2 cellular contexts compared by ENCODE assay signal in the genomic region with DNA sequence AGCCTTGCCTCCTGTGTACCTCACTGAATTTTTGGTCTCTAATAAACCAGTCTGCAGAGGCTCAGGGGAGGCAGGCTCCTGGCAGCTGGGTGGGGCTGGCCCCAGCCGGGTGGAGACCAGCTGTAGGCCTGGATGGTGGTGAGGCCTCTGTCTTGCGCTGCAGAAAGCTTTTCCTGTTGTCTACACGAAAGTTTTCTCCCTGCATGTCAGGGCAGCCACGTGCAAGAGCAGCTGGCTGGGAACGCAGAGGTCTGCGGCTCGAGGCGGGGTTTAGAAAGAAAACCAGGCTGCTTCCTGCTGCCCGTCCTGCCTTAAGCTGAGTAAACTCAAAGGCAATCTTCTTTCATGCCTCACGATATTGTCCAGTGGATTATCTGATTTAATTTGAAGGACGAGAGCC.
TF ChIP-seq lines count a peak whose summit lies in the region.

No MANE protein-coding gene starts in this region.

TF ChIP-seq in GM12878, 131 proteins besides CTCF, POLR2A, EP300 and RAD21:
- TF ChIP-seq MTA3 (IDR thresholded peaks at IDR 0.05; ENCODE audit: borderline replicate concordance, low read length): no peak
- TF ChIP-seq TCF3 (IDR thresholded peaks at IDR 0.05; ENCODE audit: borderline replicate concordance, insufficient read depth, low read depth, low read length): 0 out of 2 replicates have a peak, but pooled peaks have one; percentile 51
- TF ChIP-seq TCF12 (IDR thresholded peaks at IDR 0.05; ENCODE audit: low read depth, low read length): peak; percentile 60; the same call in 1 of the 2 replicates
- no peak for TF ChIP-seq CEBPB (IDR thresholded peaks at IDR 0.05; ENCODE audit: borderline replicate concordance in 1 of 2, low read depth in 2 of 2, low read length in 2 of 2)
- no peak for TF ChIP-seq JUND (IDR thresholded peaks at IDR 0.05; ENCODE audit: low read depth, low read length)
TF ChIP-seq in GM12878: peak in this region for 2.

TF ChIP-seq in liver, 16 proteins besides CTCF, POLR2A, EP300 and RAD21:
- no peak for TF ChIP-seq HNF4G (IDR thresholded peaks at IDR 0.05)
- no peak for TF ChIP-seq TAF1 (conservative IDR thresholded peaks at IDR 0.05)
- TF ChIP-seq RXRA (IDR thresholded peaks at IDR 0.05): peak in 1 of 2 donors; percentile 19
- no peak for TF ChIP-seq GABPA (IDR thresholded peaks at IDR 0.05 in 1 of 2, conservative IDR thresholded peaks at IDR 0.05 in 1 of 2)
- TF ChIP-seq YY1 (IDR thresholded peaks at IDR 0.05): peak; percentile 42
- TF ChIP-seq EGR1 (IDR thresholded peaks at IDR 0.05; ENCODE audit: low read depth in 2 of 2): no peak
- no peak for TF ChIP-seq FOXA1 (IDR thresholded peaks at IDR 0.05)
- peak in 1 of 2 donors; percentile 28 for TF ChIP-seq HNF4A (conservative IDR thresholded peaks at IDR 0.05)
- TF ChIP-seq, protein P1, sequence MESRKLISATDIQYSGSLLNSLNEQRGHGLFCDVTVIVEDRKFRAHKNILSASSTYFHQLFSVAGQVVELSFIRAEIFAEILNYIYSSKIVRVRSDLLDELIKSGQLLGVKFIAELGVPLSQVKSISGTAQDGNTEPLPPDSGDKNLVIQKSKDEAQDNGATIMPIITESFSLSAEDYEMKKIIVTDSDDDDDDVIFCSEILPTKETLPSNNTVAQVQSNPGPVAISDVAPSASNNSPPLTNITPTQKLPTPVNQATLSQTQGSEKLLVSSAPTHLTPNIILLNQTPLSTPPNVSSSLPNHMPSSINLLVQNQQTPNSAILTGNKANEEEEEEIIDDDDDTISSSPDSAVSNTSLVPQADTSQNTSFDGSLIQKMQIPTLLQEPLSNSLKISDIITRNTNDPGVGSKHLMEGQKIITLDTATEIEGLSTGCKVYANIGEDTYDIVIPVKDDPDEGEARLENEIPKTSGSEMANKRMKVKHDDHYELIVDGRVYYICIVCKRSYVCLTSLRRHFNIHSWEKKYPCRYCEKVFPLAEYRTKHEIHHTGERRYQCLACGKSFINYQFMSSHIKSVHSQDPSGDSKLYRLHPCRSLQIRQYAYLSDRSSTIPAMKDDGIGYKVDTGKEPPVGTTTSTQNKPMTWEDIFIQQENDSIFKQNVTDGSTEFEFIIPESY (IDR thresholded peaks at IDR 0.05): no peak
- TF ChIP-seq, protein P2, sequence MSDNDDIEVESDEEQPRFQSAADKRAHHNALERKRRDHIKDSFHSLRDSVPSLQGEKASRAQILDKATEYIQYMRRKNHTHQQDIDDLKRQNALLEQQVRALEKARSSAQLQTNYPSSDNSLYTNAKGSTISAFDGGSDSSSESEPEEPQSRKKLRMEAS (IDR thresholded peaks at IDR 0.05): peak; percentile 87
- TF ChIP-seq FOXA2 (IDR thresholded peaks at IDR 0.05): no peak
- TF ChIP-seq NR2F2 (IDR thresholded peaks at IDR 0.05): no peak
- TF ChIP-seq, protein P3, sequence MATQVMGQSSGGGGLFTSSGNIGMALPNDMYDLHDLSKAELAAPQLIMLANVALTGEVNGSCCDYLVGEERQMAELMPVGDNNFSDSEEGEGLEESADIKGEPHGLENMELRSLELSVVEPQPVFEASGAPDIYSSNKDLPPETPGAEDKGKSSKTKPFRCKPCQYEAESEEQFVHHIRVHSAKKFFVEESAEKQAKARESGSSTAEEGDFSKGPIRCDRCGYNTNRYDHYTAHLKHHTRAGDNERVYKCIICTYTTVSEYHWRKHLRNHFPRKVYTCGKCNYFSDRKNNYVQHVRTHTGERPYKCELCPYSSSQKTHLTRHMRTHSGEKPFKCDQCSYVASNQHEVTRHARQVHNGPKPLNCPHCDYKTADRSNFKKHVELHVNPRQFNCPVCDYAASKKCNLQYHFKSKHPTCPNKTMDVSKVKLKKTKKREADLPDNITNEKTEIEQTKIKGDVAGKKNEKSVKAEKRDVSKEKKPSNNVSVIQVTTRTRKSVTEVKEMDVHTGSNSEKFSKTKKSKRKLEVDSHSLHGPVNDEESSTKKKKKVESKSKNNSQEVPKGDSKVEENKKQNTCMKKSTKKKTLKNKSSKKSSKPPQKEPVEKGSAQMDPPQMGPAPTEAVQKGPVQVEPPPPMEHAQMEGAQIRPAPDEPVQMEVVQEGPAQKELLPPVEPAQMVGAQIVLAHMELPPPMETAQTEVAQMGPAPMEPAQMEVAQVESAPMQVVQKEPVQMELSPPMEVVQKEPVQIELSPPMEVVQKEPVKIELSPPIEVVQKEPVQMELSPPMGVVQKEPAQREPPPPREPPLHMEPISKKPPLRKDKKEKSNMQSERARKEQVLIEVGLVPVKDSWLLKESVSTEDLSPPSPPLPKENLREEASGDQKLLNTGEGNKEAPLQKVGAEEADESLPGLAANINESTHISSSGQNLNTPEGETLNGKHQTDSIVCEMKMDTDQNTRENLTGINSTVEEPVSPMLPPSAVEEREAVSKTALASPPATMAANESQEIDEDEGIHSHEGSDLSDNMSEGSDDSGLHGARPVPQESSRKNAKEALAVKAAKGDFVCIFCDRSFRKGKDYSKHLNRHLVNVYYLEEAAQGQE (IDR thresholded peaks at IDR 0.05): no peak
- TF ChIP-seq JUND (IDR thresholded peaks at IDR 0.05): no peak
- TF ChIP-seq, protein P4, sequence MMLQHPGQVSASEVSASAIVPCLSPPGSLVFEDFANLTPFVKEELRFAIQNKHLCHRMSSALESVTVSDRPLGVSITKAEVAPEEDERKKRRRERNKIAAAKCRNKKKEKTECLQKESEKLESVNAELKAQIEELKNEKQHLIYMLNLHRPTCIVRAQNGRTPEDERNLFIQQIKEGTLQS (IDR thresholded peaks at IDR 0.05): no peak
- TF ChIP-seq SP1 (IDR thresholded peaks at IDR 0.05): peak; percentile 52
